16 cellular contexts compared by ENCODE assay signal in the genomic region with DNA sequence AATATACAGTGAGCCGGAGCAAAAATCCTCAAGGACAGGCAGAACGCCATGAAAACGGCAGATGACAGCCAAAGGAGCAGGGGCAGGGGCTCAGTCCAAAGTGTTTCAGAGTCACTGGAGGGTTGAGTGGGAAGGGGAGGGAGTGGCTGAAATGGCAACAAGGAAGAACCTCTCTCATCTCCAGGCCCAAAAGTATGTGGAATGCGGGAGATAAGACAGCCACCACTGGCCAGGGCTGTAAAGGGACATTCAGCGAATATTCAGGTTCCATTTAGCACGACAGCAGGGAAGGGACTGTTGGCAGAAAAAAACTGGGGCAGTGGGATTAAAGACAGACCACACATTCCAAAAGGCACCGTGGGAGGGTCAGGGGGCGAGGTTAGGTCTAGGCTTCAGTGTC.
"Had no signal": no experiment of that assay in that cellular context is flagged by ENCODE, and none has a peak within 500 bp of the region (broad histone marks: within the 10 kb centered on the region; RNA-seq: fewer than 3 reads in every experiment).

No MANE protein-coding gene starts in this region.

- H3K27ac ChIP-seq: parathyroid adenoma, skin epidermis, tibial artery, vagina, WERI-Rb-1 had no signal

- FAIRE-seq: astrocyte had no signal

- H3K4me1 Mint-ChIP-seq: central memory CD8-positive, alpha-beta T cell; neural crest cell had no signal

- H2AFZ ChIP-seq: parathyroid adenoma had no signal

- DNase-seq: activated CD4-positive, alpha-beta T cell treated with anti-CD3 and anti-CD28 coated beads for 4 hours; activated naive CD4-positive, alpha-beta T cell treated with Interleukin-2 at 50 U/mL for 16 hours; activated naive CD8-positive, alpha-beta T cell treated with anti-CD3 and anti-CD28 coated beads, Interleukin-2, amount 50 U/mL, for 24 hours; cortex of kidney; glutamatergic neuron; left ventricle myocardium superior; T-helper 1 cell; tibial artery; WERI-Rb-1 had no signal

- H3K9ac ChIP-seq: parathyroid adenoma had no signal

- H3K79me2 ChIP-seq: parathyroid adenoma had no signal

- H3K9me3 Mint-ChIP-seq: activated naive CD8-positive, alpha-beta T cell treated with anti-CD3 and anti-CD28 coated beads, Interleukin-2, amount 50 U/mL, for 24 hours; central memory CD8-positive, alpha-beta T cell; neural crest cell had no signal

- H3K4me3 ChIP-seq: skin epidermis, tibial artery, vagina had no signal

- H3K4me3 Mint-ChIP-seq: activated naive CD8-positive, alpha-beta T cell treated with anti-CD3 and anti-CD28 coated beads, Interleukin-2, amount 50 U/mL, for 24 hours; central memory CD8-positive, alpha-beta T cell; neural crest cell had no signal

- ATAC-seq: activated naive CD8-positive, alpha-beta T cell treated with anti-CD3 and anti-CD28 coated beads, Interleukin-2, amount 50 U/mL, for 24 hours; esophagus mucosa; left ventricle myocardium superior had no signal

- H3K27me3 ChIP-seq: tibial artery, vagina had no signal

- H3K27ac Mint-ChIP-seq: activated naive CD8-positive, alpha-beta T cell treated with anti-CD3 and anti-CD28 coated beads, Interleukin-2, amount 50 U/mL, for 24 hours had no signal

- H3K4me1 ChIP-seq: parathyroid adenoma, tibial artery, vagina had no signal

- H3K27me3 Mint-ChIP-seq: central memory CD8-positive, alpha-beta T cell had no signal

- H3K36me3 ChIP-seq: tibial artery, vagina, WERI-Rb-1 had no signal

- H3K9me3 ChIP-seq: tibial artery, vagina had no signal
